In the genomic region with DNA sequence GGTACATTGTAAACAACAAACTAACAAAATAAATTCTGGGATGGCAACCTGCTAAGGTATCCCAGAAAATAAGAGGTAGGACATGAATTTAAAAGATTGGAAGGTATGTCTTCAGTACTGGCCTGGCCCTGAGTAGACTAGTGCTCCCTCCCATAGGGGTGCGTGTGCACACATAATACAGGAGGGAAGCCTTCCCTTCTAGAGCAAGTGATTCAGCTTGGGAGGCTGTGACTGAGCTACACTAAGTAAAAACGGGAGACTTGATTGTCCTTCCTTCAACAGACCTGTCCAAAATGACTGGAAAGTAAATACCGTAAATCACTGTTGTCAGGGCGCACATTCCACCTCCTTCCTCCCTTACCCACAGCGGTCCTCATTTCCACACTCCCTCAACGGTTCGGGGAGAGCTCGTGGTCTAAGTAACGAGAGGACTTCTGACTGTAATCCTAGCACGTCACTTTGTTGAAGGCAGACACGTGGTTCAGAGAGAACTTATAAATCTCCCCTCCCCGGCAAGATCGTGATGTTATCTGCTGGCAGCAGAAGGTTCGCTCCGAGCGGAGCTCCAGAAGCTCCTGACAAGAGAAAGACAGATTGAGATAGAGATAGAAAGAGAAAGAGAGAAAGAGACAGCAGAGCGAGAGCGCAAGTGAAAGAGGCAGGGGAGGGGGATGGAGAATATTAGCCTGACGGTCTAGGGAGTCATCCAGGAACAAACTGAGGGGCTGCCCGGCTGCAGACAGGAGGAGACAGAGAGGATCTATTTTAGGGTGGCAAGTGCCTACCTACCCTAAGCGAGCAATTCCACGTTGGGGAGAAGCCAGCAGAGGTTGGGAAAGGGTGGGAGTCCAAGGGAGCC, we compare ENCODE assay signal across 8 cellular contexts. TPM values are rescaled to one million over a fixed set of nuclear protein-coding genes. Genes with fewer than 3 reads are reported as not detected.
A peak's percentile ranks its signal among the peaks of the same experiment; 100 is the strongest.
DNase-seq lines count a peak whose midpoint lies in the region; ATAC-seq and TF ChIP-seq lines count a peak whose summit lies in the region.

A gene (plus strand): TSS at position 523 of the 859 bp plus-strand sequence. CDS start 1,366 bp downstream, outside the sequence.

- H3K4me1 Mint-ChIP-seq in activated T-helper 2 cell treated with anti-CD3 and anti-CD28 coated beads, Interferon-gamma antibody, Interleukin-2, Interleukin-4, amounts not matched to agents 10 μg/mL and 5 μg/mL and 100 μg/mL, durations not matched to agents 14 hours and 24 hours and 36 hours (ENCODE audit: low read depth), result peaks cover 16% of the 10 kb centered on the region
- H3K4me1 Mint-ChIP-seq in neural progenitor cell, result peaks cover 20% of the 10 kb centered on the region

- ATAC-seq in HG02588 (IDR thresholded peaks at IDR 0.05; ENCODE audit: unreplicated experiment), result peak; percentile 36

- intact Hi-C loops in activated T-helper 2 cell treated with anti-CD3 and anti-CD28 coated beads, Interferon-gamma antibody, Interleukin-2, Interleukin-4, amounts not matched to agents 10 μg/mL and 5 μg/mL and 100 μg/mL, durations not matched to agents 14 hours and 24 hours and 36 hours (cut with micrococcal nuclease), result no loop called here

- no peaks in the 10 kb centered on the region for H3K9me3 ChIP-seq in neural progenitor cell (ENCODE audit: low read depth)

- no peaks in the 10 kb centered on the region for H3K36me3 Mint-ChIP-seq in activated T-helper 2 cell treated with anti-CD3 and anti-CD28 coated beads, Interferon-gamma antibody, Interleukin-2, Interleukin-4, amounts not matched to agents 10 μg/mL and 5 μg/mL and 100 μg/mL, durations not matched to agents 14 hours and 24 hours and 36 hours (ENCODE audit: low read depth)
- H3K36me3 Mint-ChIP-seq in neural progenitor cell, result no peaks in the 10 kb centered on the region

- peak; percentile 17 for DNase-seq in activated naive CD4-positive, alpha-beta T cell treated with Interleukin-2 at 50 U/mL for 16 hours
- no peak for DNase-seq in activated naive CD4-positive, alpha-beta T cell (lab: John Stamatoyannopoulos, UW)
- DNase-seq in NB4 (ENCODE audit: low read depth), result peak; percentile 58
- no peak for DNase-seq in activated T-helper 2 cell treated with anti-CD3 and anti-CD28 coated beads, Interferon-gamma antibody, Interleukin-2, Interleukin-4, amounts not matched to agents 10 μg/mL and 5 μg/mL and 100 μg/mL, durations not matched to agents 14 hours and 24 hours and 36 hours (ENCODE audit: low spot score)
- peak; percentile 56 for DNase-seq in globus pallidus (ENCODE audit: low spot score)
- peak; percentile 29 for DNase-seq in neural progenitor cell (ENCODE audit: low spot score)
- DNase-seq in GDM1 (lab: John Stamatoyannopoulos, UW), result no peak

- no peaks in the 10 kb centered on the region for H3K9me3 Mint-ChIP-seq in activated T-helper 2 cell treated with anti-CD3 and anti-CD28 coated beads, Interferon-gamma antibody, Interleukin-2, Interleukin-4, amounts not matched to agents 10 μg/mL and 5 μg/mL and 100 μg/mL, durations not matched to agents 14 hours and 24 hours and 36 hours
- H3K9me3 Mint-ChIP-seq in neural progenitor cell, result no peaks in the 10 kb centered on the region

- H3K4me3 ChIP-seq in NB4 (ENCODE audit: low read depth, low read length) (peak within 1 kb of the TSS; percentile 41), neural progenitor cell (peak within 1 kb of the TSS; percentile 72)

- H3K27me3 ChIP-seq in neural progenitor cell, result peaks cover 38% of the 10 kb centered on the region

- no peak within 1 kb of the TSS for H3K27ac ChIP-seq in neural progenitor cell

- H3K9ac ChIP-seq in neural progenitor cell, result no peak within 1 kb of the TSS

- H3K4me1 ChIP-seq in neural progenitor cell, result peaks cover 10% of the 10 kb centered on the region

- no peaks in the 10 kb centered on the region for H3K36me3 ChIP-seq in neural progenitor cell

- H3K27me3 Mint-ChIP-seq in activated T-helper 2 cell treated with anti-CD3 and anti-CD28 coated beads, Interferon-gamma antibody, Interleukin-2, Interleukin-4, amounts not matched to agents 10 μg/mL and 5 μg/mL and 100 μg/mL, durations not matched to agents 14 hours and 24 hours and 36 hours (ENCODE audit: low read depth), result peaks cover 60% of the 10 kb centered on the region
- H3K27me3 Mint-ChIP-seq in neural progenitor cell (ENCODE audit: insufficient read depth, low read depth), result peaks cover 20% of the 10 kb centered on the region

- H3K79me2 ChIP-seq in neural progenitor cell (ENCODE audit: low read depth), result no peaks in the 10 kb centered on the region

- peak within 1 kb of the TSS; percentile 86 for H3K4me2 ChIP-seq in neural progenitor cell

- peak within 1 kb of the TSS; percentile 97 for H2AFZ ChIP-seq in neural progenitor cell (replicated peaks)

- H3K27ac Mint-ChIP-seq in activated T-helper 2 cell treated with anti-CD3 and anti-CD28 coated beads, Interferon-gamma antibody, Interleukin-2, Interleukin-4, amounts not matched to agents 10 μg/mL and 5 μg/mL and 100 μg/mL, durations not matched to agents 14 hours and 24 hours and 36 hours, result no peak within 1 kb of the TSS
- no peak within 1 kb of the TSS for H3K27ac Mint-ChIP-seq in neural progenitor cell

- peak within 1 kb of the TSS; percentile 67 for H3K4me3 Mint-ChIP-seq in activated T-helper 2 cell treated with anti-CD3 and anti-CD28 coated beads, Interferon-gamma antibody, Interleukin-2, Interleukin-4, amounts not matched to agents 10 μg/mL and 5 μg/mL and 100 μg/mL, durations not matched to agents 14 hours and 24 hours and 36 hours (ENCODE audit: low read depth)
- no peak within 1 kb of the TSS for H3K4me3 Mint-ChIP-seq in neural progenitor cell

- TF ChIP-seq POLR2A in NB4 (IDR thresholded peaks at IDR 0.05; ENCODE audit: extremely low read depth, insufficient read length), result no peak

- no peaks in the 10 kb centered on the region for H4K20me1 ChIP-seq in neural progenitor cell (ENCODE audit: low read depth)

- TF ChIP-seq CTCF in NB4 (IDR thresholded peaks at IDR 0.05; ENCODE audit: low read depth, low read length) (no peak), neural progenitor cell (IDR thresholded peaks at IDR 0.05) (no peak)

- peaks cover 11% of the 10 kb centered on the region for H3F3A ChIP-seq in neural progenitor cell (ENCODE audit: low read depth)

RNA-seq across cellular contexts. Expression of the gene that starts here (rescaled TPM):
- total RNA-seq in activated T-helper 2 cell treated with anti-CD3 and anti-CD28 coated beads, Interferon-gamma antibody, Interleukin-2, Interleukin-4, amounts not matched to agents 10 μg/mL and 5 μg/mL and 100 μg/mL, durations not matched to agents 14 hours and 24 hours and 36 hours, result 0.05 TPM in 1 of 2 replicates, not detected in the other
- total RNA-seq in neural progenitor cell (ENCODE audit: low replicate concordance), result 0.37 and 1.9 TPM in 2 replicates

Comparison
In these comparisons a context has a peak if more than half of its experiments do, and no peak if none do; other contexts are left out.
1. DNase-seq: peak in activated naive CD4-positive, alpha-beta T cell treated with Interleukin-2 at 50 U/mL for 16 hours (single experiment), NB4 (single experiment), globus pallidus (single experiment) and neural progenitor cell (single experiment); none in activated naive CD4-positive, alpha-beta T cell (0 of 4), activated T-helper 2 cell treated with anti-CD3 and anti-CD28 coated beads, Interferon-gamma antibody, Interleukin-2, Interleukin-4, amounts not matched to agents 10 μg/mL and 5 μg/mL and 100 μg/mL, durations not matched to agents 14 hours and 24 hours and 36 hours (single experiment) and GDM1 (single experiment).